Comparison of ENCODE assay signal across 8 cellular contexts in the genomic region with DNA sequence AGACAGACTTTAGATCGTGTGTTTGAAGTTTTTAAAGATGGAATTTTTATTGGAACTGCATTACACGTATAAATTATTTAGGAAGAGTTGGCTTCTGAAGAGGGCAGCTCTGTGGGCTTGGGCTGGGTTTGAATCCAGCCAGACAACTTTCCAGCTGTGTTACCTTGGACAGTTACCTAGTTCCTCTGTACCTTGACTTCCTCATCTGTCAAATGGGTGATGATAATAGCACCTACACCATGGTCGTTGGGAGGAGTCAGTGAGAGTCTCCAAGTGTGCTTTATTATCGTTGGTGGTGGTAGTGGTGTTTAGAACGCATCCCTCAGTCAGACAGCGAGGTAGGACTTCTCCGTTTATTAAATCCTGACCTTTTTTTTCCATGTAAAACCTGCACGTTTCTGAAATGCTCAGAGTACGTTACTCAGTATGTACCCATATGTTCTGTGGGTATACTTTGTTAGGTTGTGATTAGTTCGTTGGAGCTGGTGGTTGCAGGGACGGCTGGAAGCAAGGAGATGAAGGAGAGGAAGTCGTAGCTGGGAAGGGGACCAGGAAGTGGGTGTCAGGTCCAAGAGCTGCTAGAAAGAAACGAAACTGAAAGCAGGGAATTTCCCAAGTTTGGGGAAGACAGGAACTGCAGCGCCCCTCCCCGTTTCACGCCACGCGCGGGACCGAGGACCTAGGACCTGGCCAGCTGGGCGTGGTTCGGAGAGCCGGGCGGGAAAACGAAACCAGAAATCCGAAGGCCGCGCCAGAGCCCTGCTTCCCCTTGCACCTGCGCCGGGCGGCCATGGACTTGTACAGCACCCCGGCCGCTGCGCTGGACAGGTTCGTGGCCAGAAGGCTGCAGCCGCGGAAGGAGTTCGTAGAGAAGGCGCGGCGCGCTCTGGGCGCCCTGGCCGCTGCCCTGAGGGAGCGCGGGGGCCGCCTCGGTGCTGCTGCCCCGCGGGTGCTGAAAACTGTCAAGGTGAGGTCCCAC. TPM values are rescaled to one million over a fixed set of nuclear protein-coding genes. Genes with fewer than 3 reads are reported as not detected.
DNase-seq lines count a peak whose midpoint lies in the region; ATAC-seq and TF ChIP-seq lines count a peak whose summit lies in the region.

A gene with protein sequence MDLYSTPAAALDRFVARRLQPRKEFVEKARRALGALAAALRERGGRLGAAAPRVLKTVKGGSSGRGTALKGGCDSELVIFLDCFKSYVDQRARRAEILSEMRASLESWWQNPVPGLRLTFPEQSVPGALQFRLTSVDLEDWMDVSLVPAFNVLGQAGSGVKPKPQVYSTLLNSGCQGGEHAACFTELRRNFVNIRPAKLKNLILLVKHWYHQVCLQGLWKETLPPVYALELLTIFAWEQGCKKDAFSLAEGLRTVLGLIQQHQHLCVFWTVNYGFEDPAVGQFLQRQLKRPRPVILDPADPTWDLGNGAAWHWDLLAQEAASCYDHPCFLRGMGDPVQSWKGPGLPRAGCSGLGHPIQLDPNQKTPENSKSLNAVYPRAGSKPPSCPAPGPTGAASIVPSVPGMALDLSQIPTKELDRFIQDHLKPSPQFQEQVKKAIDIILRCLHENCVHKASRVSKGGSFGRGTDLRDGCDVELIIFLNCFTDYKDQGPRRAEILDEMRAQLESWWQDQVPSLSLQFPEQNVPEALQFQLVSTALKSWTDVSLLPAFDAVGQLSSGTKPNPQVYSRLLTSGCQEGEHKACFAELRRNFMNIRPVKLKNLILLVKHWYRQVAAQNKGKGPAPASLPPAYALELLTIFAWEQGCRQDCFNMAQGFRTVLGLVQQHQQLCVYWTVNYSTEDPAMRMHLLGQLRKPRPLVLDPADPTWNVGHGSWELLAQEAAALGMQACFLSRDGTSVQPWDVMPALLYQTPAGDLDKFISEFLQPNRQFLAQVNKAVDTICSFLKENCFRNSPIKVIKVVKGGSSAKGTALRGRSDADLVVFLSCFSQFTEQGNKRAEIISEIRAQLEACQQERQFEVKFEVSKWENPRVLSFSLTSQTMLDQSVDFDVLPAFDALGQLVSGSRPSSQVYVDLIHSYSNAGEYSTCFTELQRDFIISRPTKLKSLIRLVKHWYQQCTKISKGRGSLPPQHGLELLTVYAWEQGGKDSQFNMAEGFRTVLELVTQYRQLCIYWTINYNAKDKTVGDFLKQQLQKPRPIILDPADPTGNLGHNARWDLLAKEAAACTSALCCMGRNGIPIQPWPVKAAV (plus strand): TSS at position 734 of the 979 bp plus-strand sequence. CDS start 57 bp downstream, at position 791.

- DNase-seq in CD8-positive, alpha-beta memory T cell, result peak; percentile 51 to 82 (median 72)
- peak; percentile 68 for DNase-seq in NCI-H2227 treated with DMSO at 0.1 percent for 48 hours (lab: John Stamatoyannopoulos, UW)
- peak; percentile 63 for DNase-seq in activated CD8-positive, alpha-beta T cell treated with anti-CD3 and anti-CD28 coated beads for 36 hours
- DNase-seq in effector CD8-positive, alpha-beta T cell (lab: John Stamatoyannopoulos, UW), result peak; percentile 59
- DNase-seq in lung microvascular endothelial cell (ENCODE audit: low read depth in 2 of 2), result peak; percentile 67 to 86
- DNase-seq in stimulated activated CD4-positive, alpha-beta T cell treated with anti-CD3 and anti-CD28 coated beads, TNF-alpha, amount 100 ng/mL, for 24 hours (ENCODE audit: low read depth in 3 of 3), result peak; percentile 22 to 53 (median 24)
- DNase-seq in NCI-H2171 (lab: John Stamatoyannopoulos, UW), result no peak

- POLR2A ChIA-PET in CD8-positive, alpha-beta memory T cell (lab: Charles Lee), result interaction anchor here (0.6 to 2.4 kb wide), 3 partner anchors 31 to 40 kb away, joined by 4 to 24 read pairs (median 6); a partner anchor contains a TSS
- POLR2A ChIA-PET in activated CD8-positive, alpha-beta T cell treated with anti-CD3 and anti-CD28 coated beads for 36 hours (lab: Charles Lee), result interaction anchor here (0.6 to 4.4 kb wide), 3 partner anchors 30 to 99 kb away, joined by 3 to 28 read pairs (median 3); a partner anchor contains a TSS

- H3K36me3 ChIP-seq in CD8-positive, alpha-beta memory T cell (ENCODE audit: insufficient read depth, low read length), result no peaks in the 10 kb centered on the region

- H3K27me3 ChIP-seq in CD8-positive, alpha-beta memory T cell (ENCODE audit: insufficient read depth, low read length, poor library complexity, severe bottlenecking), result no peaks in the 10 kb centered on the region

- peak within 1 kb of the TSS; percentile 86 to 95 (median 91) for H3K4me3 Mint-ChIP-seq in CD8-positive, alpha-beta memory T cell
- H3K4me3 Mint-ChIP-seq in activated CD8-positive, alpha-beta T cell treated with anti-CD3 and anti-CD28 coated beads for 36 hours, result peak within 1 kb of the TSS; percentile 82

- TF ChIP-seq CTCF in activated CD8-positive, alpha-beta T cell treated with anti-CD3 and anti-CD28 coated beads for 36 hours (IDR thresholded peaks at IDR 0.05), result no peak

- peaks cover 0 to 8% (median 0%) of the 10 kb centered on the region in 3 donors for H3K36me3 Mint-ChIP-seq in CD8-positive, alpha-beta memory T cell
- no peaks in the 10 kb centered on the region for H3K36me3 Mint-ChIP-seq in activated CD8-positive, alpha-beta T cell treated with anti-CD3 and anti-CD28 coated beads for 36 hours (ENCODE audit: low read depth)

- H3K4me1 ChIP-seq in CD8-positive, alpha-beta memory T cell (ENCODE audit: insufficient read depth, low read length), result peaks cover 18% of the 10 kb centered on the region

- peak; percentile 50 for ATAC-seq in GM21717 (IDR thresholded peaks at IDR 0.05; ENCODE audit: unreplicated experiment)
- ATAC-seq in activated CD8-positive, alpha-beta T cell treated with anti-CD3 and anti-CD28 coated beads for 36 hours, result peak; percentile 68

- peak within 1 kb of the TSS; percentile 62 for H3K27ac ChIP-seq in CD8-positive, alpha-beta memory T cell (ENCODE audit: low read depth, low read length)

- no peaks in the 10 kb centered on the region for H3K9me3 ChIP-seq in CD8-positive, alpha-beta memory T cell (ENCODE audit: low read length)

- no peaks in the 10 kb centered on the region for H3K9me3 Mint-ChIP-seq in CD8-positive, alpha-beta memory T cell
- no peaks in the 10 kb centered on the region for H3K9me3 Mint-ChIP-seq in activated CD8-positive, alpha-beta T cell treated with anti-CD3 and anti-CD28 coated beads for 36 hours

- H3K27me3 Mint-ChIP-seq in CD8-positive, alpha-beta memory T cell, result no peaks in the 10 kb centered on the region
- H3K27me3 Mint-ChIP-seq in activated CD8-positive, alpha-beta T cell treated with anti-CD3 and anti-CD28 coated beads for 36 hours, result no peaks in the 10 kb centered on the region

- H3K4me1 Mint-ChIP-seq in CD8-positive, alpha-beta memory T cell, result peaks cover 29 to 43% (median 30%) of the 10 kb centered on the region in 3 donors
- peaks cover 28% of the 10 kb centered on the region for H3K4me1 Mint-ChIP-seq in activated CD8-positive, alpha-beta T cell treated with anti-CD3 and anti-CD28 coated beads for 36 hours (ENCODE audit: low read depth)

- intact Hi-C loops in activated CD8-positive, alpha-beta T cell treated with anti-CD3 and anti-CD28 coated beads for 36 hours (cut with micrococcal nuclease), result no loop called here

- H3K4me3 ChIP-seq in CD8-positive, alpha-beta memory T cell (ENCODE audit: low read length), result peak within 1 kb of the TSS; percentile 83

- peak within 1 kb of the TSS; percentile 83 to 97 (median 92) for H3K27ac Mint-ChIP-seq in CD8-positive, alpha-beta memory T cell
- peak within 1 kb of the TSS; percentile 84 for H3K27ac Mint-ChIP-seq in activated CD8-positive, alpha-beta T cell treated with anti-CD3 and anti-CD28 coated beads for 36 hours

- CTCF ChIA-PET in CD8-positive, alpha-beta memory T cell (lab: Charles Lee), result interaction anchor here (0.9 to 1.9 kb wide), 5 partner anchors 9 to 111 kb away, joined by 3 to 10 read pairs (median 4); a partner anchor contains a TSS
- CTCF ChIA-PET in activated CD8-positive, alpha-beta T cell treated with anti-CD3 and anti-CD28 coated beads for 36 hours (lab: Charles Lee), result interaction anchor here (1.0 to 2.3 kb wide), 5 partner anchors 26 to 55 kb away, joined by 3 to 11 read pairs (median 6); a partner anchor contains a TSS

RNA-seq across cellular contexts. Expression of the gene that starts here (rescaled TPM):
- total RNA-seq in CD8-positive, alpha-beta memory T cell, result 10 to 100 TPM; 11.2 to 12.5 TPM
- polyA plus RNA-seq in CD8-positive, alpha-beta memory T cell, result 22.0 TPM
- 10 to 100 TPM; 21.4 to 22.2 TPM for total RNA-seq in activated CD8-positive, alpha-beta T cell treated with anti-CD3 and anti-CD28 coated beads for 36 hours
- total RNA-seq in lung microvascular endothelial cell, result 1.8 and 5.4 TPM in 2 replicates
